Comparison of ENCODE assay signal across 8 cellular contexts in the genomic region with DNA sequence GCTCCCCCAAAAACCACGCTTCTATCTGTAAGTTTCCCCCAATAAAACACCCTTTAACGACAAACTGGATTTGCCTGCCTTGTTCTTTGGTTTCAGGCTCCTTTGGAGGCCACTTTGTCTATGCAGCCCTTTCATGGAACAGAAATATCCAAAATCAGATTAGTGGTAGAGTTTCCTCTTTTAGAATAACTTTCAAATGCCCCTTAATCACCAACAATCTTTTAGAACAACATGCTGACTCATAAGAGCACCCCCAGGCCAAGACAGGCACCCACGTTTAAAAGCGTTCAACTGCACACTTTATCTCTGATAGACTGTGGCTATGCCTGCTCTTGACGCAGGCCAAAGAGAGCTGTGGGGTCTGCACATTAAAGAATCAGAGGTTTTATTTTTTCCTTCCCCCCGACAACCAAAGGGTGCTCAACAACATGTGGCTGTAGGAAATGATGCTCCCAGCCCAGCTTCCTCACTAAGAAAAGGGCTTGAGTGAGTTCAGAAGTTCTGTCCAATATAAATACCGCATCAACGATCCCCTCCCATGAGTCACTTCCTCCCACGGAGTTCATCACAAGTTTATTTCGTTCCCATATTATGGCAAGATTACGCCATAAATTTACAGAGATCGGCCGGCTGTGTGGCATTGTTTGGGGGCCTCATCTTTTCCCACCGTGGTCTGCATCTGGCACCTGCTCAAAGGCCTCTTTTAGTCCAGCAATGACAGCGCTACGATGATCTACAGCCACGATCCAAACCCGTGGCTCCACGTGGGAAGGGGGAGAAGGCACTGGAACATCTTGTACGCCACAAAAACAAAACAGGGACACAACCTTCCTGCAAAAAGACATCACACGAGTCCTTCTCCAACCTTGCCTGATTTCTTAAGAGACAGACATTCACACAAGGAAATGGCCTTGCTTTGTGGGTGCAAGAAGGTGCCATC.
DNase-seq lines count a peak whose midpoint lies in the region; ATAC-seq and TF ChIP-seq lines count a peak whose summit lies in the region.

No MANE protein-coding gene starts in this region.

- POLR2A ChIA-PET in HEK293 (lab: Yijun Ruan, JAX): interaction anchor here (0.5 kb wide), 1 partner anchor 413 kb away, joined by 4 read pairs; no protein-coding TSS in a partner anchor

- H3K4me3 ChIP-seq in HEK293 (ENCODE audit: low read depth, low read length) (no peak overlapping the region), epithelial cell of esophagus (ENCODE audit: low read length) (no peak overlapping the region)

- TF ChIP-seq CTCF in HEK293 (tag by site-specific recombination; IDR thresholded peaks at IDR 0.05): no peak
- TF ChIP-seq CTCF in epithelial cell of esophagus (IDR thresholded peaks at IDR 0.05; ENCODE audit: insufficient read depth, low read depth, low read length, missing control alignments): no peak
- TF ChIP-seq CTCF in omental fat pad (IDR thresholded peaks at IDR 0.05): no peak

- no peaks in the 10 kb centered on the region for H3K9me3 Mint-ChIP-seq in T-helper 1 cell treated with Interleukin-12 subunit alpha and Interleukin-12 subunit beta and Interleukin-4 antibody, amounts not matched to agents 30 μg/mL and 1 μg/mL, for 36 hours

- H3K4me1 Mint-ChIP-seq in T-helper 1 cell treated with Interleukin-12 subunit alpha and Interleukin-12 subunit beta and Interleukin-4 antibody, amounts not matched to agents 30 μg/mL and 1 μg/mL, for 36 hours (ENCODE audit: low read depth): peaks cover 28% of the 10 kb centered on the region

- H3K27ac Mint-ChIP-seq in T-helper 1 cell treated with Interleukin-12 subunit alpha and Interleukin-12 subunit beta and Interleukin-4 antibody, amounts not matched to agents 30 μg/mL and 1 μg/mL, for 36 hours: peak overlapping the region; percentile 47

- peak; percentile 65 for ATAC-seq in omental fat pad (ENCODE audit: low FRiP score)
- no peak for ATAC-seq in GM18505 (IDR thresholded peaks at IDR 0.05; ENCODE audit: unreplicated experiment)
- no peak for ATAC-seq in GM21447 (IDR thresholded peaks at IDR 0.05; ENCODE audit: unreplicated experiment)
- no peak for ATAC-seq in HG03045 (IDR thresholded peaks at IDR 0.05; ENCODE audit: unreplicated experiment)

- peaks cover 0 to 21% of the 10 kb centered on the region in 2 experiments; a peak in 2 of 3 replicates for H3K36me3 ChIP-seq in HEK293 (ENCODE audit: control insufficient read depth in 2 of 2, insufficient read depth in 1 of 2, low read length in 2 of 2)

- no peak overlapping the region for H3K4me3 Mint-ChIP-seq in T-helper 1 cell treated with Interleukin-12 subunit alpha and Interleukin-12 subunit beta and Interleukin-4 antibody, amounts not matched to agents 30 μg/mL and 1 μg/mL, for 36 hours

- peaks cover 10% of the 10 kb centered on the region for H3K27me3 Mint-ChIP-seq in T-helper 1 cell treated with Interleukin-12 subunit alpha and Interleukin-12 subunit beta and Interleukin-4 antibody, amounts not matched to agents 30 μg/mL and 1 μg/mL, for 36 hours (ENCODE audit: low read depth)

- CTCF ChIA-PET in HEK293 (lab: Yijun Ruan, JAX): interaction anchor here (0.6 kb wide), 1 partner anchor 452 kb away, joined by 3 read pairs; no protein-coding TSS in a partner anchor

- TF ChIP-seq POLR2A in GM18505 (IDR thresholded peaks at IDR 0.05; ENCODE audit: borderline replicate concordance, extremely low read depth, insufficient read depth, insufficient read length): no peak

- no peaks in the 10 kb centered on the region for H3K36me3 Mint-ChIP-seq in T-helper 1 cell treated with Interleukin-12 subunit alpha and Interleukin-12 subunit beta and Interleukin-4 antibody, amounts not matched to agents 30 μg/mL and 1 μg/mL, for 36 hours (ENCODE audit: low read depth)

- H3K9me3 ChIP-seq in HEK293 (ENCODE audit: control insufficient read depth, insufficient read depth, low read depth, low read length): no peaks in the 10 kb centered on the region

- peak; percentile 91 for DNase-seq in epithelial cell of esophagus (ENCODE audit: low read depth)
- DNase-seq in omental fat pad (ENCODE audit: low spot score): peak; percentile 27
- DNase-seq in NCI-H2081 treated with DMSO at 0.1 percent for 48 hours (lab: John Stamatoyannopoulos, UW): no peak

- H3K4me1 ChIP-seq in HEK293 (ENCODE audit: control insufficient read depth, insufficient read depth, low read length): peaks cover 10% of the 10 kb centered on the region

- peak overlapping the region; percentile 16; the same call in 1 of the 2 replicates for H3K27ac ChIP-seq in HEK293 (ENCODE audit: extremely low read depth, low read depth, low read length)

TF ChIP-seq in HEK293, 187 proteins besides CTCF, POLR2A, EP300 and RAD21 (continues in another document):
- TF ChIP-seq ZNF610 (tag by site-specific recombination; IDR thresholded peaks at IDR 0.05; ENCODE audit: borderline replicate concordance) (no peak), ZNF239 (tag by site-specific recombination; IDR thresholded peaks at IDR 0.05) (no peak), RBAK (tag by site-specific recombination; IDR thresholded peaks at IDR 0.05) (no peak), ZNF596 (tag by site-specific recombination; IDR thresholded peaks at IDR 0.05) (no peak), ZNF335 (tag by site-specific recombination; conservative IDR thresholded peaks at IDR 0.05) (peak; percentile 41; the same call in 1 of the 2 replicates), OSR2 (tag by site-specific recombination; IDR thresholded peaks at IDR 0.05) (no peak), MYNN (tag by site-specific recombination; IDR thresholded peaks at IDR 0.05; ENCODE audit: borderline replicate concordance) (no peak), ZNF76 (tag by site-specific recombination; IDR thresholded peaks at IDR 0.05; ENCODE audit: borderline replicate concordance, low read depth) (no peak), MZF1 (tag by site-specific recombination; IDR thresholded peaks at IDR 0.05; ENCODE audit: borderline replicate concordance) (no peak), KLF1 (tag by site-specific recombination; IDR thresholded peaks at IDR 0.05) (no peak)
- TF ChIP-seq, protein P1, sequence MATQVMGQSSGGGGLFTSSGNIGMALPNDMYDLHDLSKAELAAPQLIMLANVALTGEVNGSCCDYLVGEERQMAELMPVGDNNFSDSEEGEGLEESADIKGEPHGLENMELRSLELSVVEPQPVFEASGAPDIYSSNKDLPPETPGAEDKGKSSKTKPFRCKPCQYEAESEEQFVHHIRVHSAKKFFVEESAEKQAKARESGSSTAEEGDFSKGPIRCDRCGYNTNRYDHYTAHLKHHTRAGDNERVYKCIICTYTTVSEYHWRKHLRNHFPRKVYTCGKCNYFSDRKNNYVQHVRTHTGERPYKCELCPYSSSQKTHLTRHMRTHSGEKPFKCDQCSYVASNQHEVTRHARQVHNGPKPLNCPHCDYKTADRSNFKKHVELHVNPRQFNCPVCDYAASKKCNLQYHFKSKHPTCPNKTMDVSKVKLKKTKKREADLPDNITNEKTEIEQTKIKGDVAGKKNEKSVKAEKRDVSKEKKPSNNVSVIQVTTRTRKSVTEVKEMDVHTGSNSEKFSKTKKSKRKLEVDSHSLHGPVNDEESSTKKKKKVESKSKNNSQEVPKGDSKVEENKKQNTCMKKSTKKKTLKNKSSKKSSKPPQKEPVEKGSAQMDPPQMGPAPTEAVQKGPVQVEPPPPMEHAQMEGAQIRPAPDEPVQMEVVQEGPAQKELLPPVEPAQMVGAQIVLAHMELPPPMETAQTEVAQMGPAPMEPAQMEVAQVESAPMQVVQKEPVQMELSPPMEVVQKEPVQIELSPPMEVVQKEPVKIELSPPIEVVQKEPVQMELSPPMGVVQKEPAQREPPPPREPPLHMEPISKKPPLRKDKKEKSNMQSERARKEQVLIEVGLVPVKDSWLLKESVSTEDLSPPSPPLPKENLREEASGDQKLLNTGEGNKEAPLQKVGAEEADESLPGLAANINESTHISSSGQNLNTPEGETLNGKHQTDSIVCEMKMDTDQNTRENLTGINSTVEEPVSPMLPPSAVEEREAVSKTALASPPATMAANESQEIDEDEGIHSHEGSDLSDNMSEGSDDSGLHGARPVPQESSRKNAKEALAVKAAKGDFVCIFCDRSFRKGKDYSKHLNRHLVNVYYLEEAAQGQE (tag by site-specific recombination; IDR thresholded peaks at IDR 0.05): 0 out of 2 replicates have a peak, but pooled peaks have one; percentile 21
- TF ChIP-seq, protein P2, sequence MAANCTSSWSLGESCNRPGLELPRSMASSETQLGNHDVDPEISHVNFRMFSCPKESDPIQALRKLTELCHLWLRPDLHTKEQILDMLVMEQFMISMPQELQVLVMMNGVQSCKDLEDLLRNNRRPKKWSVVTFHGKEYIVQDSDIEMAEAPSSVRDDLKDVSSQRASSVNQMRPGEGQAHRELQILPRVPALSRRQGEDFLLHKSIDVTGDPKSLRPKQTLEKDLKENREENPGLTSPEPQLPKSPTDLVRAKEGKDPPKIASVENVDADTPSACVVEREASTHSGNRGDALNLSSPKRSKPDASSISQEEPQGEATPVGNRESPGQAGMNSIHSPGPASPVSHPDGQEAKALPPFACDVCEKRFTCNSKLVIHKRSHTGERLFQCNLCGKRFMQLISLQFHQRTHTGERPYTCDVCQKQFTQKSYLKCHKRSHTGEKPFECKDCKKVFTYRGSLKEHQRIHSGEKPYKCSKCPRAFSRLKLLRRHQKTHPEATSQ (tag by site-specific recombination; IDR thresholded peaks at IDR 0.05): no peak
- TF ChIP-seq, protein P3, sequence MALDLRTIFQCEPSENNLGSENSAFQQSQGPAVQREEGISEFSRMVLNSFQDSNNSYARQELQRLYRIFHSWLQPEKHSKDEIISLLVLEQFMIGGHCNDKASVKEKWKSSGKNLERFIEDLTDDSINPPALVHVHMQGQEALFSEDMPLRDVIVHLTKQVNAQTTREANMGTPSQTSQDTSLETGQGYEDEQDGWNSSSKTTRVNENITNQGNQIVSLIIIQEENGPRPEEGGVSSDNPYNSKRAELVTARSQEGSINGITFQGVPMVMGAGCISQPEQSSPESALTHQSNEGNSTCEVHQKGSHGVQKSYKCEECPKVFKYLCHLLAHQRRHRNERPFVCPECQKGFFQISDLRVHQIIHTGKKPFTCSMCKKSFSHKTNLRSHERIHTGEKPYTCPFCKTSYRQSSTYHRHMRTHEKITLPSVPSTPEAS (tag by site-specific recombination; IDR thresholded peaks at IDR 0.05): no peak
